In genomic region chr9:133070500-133070961, GRCh38 we compare ENCODE assay signal across 2 cellular contexts. TPM values are rescaled to one million over a fixed set of nuclear protein-coding genes. Genes with fewer than 3 reads are reported as not detected.
"Had no signal": no experiment of that assay in that cellular context is flagged by ENCODE, and none has a peak within 500 bp of the region (broad histone marks: within the 10 kb centered on the region; RNA-seq: fewer than 3 reads in every experiment).

No MANE protein-coding gene starts in this region.

RNA-seq across cellular contexts. Expression of gene CEL, which starts 8.8 kb away (rescaled TPM):
- total RNA-seq: occipital lobe had no signal
- polyA plus RNA-seq: naive thymus-derived CD8-positive, alpha-beta T cell had no signal
